Comparison of ENCODE assay signal across 8 cellular contexts in the genomic region with DNA sequence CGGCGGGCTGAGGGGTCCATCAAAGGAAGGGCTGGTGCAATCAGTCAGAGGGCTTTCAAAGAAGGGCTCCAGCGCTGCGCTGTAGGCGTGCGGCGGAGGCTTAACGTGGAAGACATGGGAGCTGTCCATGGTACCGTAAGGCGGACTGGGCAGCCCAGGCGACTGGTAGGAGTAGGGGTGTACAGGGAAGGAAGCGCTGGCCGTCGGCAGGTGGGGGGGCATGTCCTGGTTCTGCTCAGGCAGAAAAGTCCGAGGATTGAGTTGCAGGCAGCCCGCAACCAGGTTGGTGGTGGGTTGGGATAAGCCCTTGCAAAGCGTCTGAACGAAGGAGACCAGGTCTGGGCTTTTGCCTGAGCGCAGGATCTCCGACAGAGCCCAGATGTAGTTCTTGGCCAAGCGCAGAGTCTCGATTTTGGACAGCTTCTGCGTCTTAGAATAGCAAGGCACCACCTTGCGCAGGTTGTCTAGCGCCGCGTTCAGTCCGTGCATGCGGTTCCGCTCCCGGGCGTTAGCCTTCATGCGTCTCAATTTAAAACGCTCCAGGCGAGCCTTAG. TPM values are rescaled to one million over a fixed set of nuclear protein-coding genes. Genes with fewer than 3 reads are reported as not detected.
DNase-seq lines count a peak whose midpoint lies in the region; ATAC-seq lines count a peak whose summit lies in the region.

No MANE protein-coding gene starts in this region.

- no peak overlapping the region for H2AK5ac ChIP-seq in mesenchymal stem cell (ENCODE audit: low read length, severe bottlenecking)

- H2BK15ac ChIP-seq in mesenchymal stem cell (ENCODE audit: low read depth, poor library complexity, severe bottlenecking) = no peak overlapping the region

- 22% methylated on average over 35 of the region's 35 CpGs for whole genome bisulfite sequencing in mesenchymal stem cell

- H3K4me1 ChIP-seq in mesenchymal stem cell (ENCODE audit: control insufficient read depth, insufficient read depth, low read depth, low read length) = peaks cover 19% of the 10 kb centered on the region

- no peak overlapping the region for H3K4ac ChIP-seq in mesenchymal stem cell (ENCODE audit: low read depth in 1 of 2, low read length in 2 of 2)

- H4K8ac ChIP-seq in mesenchymal stem cell (ENCODE audit: low read length) = no peak overlapping the region

- no peaks in the 10 kb centered on the region for H3K79me1 ChIP-seq in mesenchymal stem cell (replicated peaks; ENCODE audit: low read length, poor library complexity, severe bottlenecking)

- ATAC-seq in HG02759 (IDR thresholded peaks at IDR 0.05; ENCODE audit: unreplicated experiment) (peak; percentile 54), HG03196 (IDR thresholded peaks at IDR 0.05; ENCODE audit: unreplicated experiment) (no peak)

- no peak overlapping the region for H3K18ac ChIP-seq in mesenchymal stem cell (ENCODE audit: low read depth in 1 of 2, low read length in 2 of 2)

- no peaks in the 10 kb centered on the region for H3K36me3 ChIP-seq in mesenchymal stem cell (ENCODE audit: control insufficient read depth in 1 of 2, insufficient read depth in 2 of 2, low read depth in 1 of 2, low read length in 2 of 2)

- no peak overlapping the region for H3K9ac ChIP-seq in mesenchymal stem cell (ENCODE audit: low read length)

- H3K27me3 ChIP-seq in mesenchymal stem cell (ENCODE audit: control insufficient read depth in 1 of 2, insufficient read depth in 1 of 2, low read length in 2 of 2) = peaks cover 70 to 85% of the 10 kb centered on the region in 2 experiments

- H3K14ac ChIP-seq in mesenchymal stem cell (ENCODE audit: low read length in 2 of 2) = no peak overlapping the region

- DNase-seq in Ammon's horn (ENCODE audit: low spot score) (peak; percentile 50), mesenchymal stem cell (peak; percentile 74), OCI-M1 (lab: John Stamatoyannopoulos, UW) (no peak)
- peak; percentile 46 for DNase-seq in activated CD4-positive, CD25-positive, alpha-beta regulatory T cell treated with anti-CD3 and anti-CD28 coated beads, Interleukin-2, amount 50 U/mL, for 72 hours
- peak; percentile 20 for DNase-seq in stimulated activated naive CD4-positive, alpha-beta T cell treated with Interleukin-2 at 50 U/mL for 16 hours (lab: John Stamatoyannopoulos, UW)

- no peak overlapping the region for H2BK5ac ChIP-seq in mesenchymal stem cell (ENCODE audit: low read depth, low read length, poor library complexity, severe bottlenecking)

- peaks cover 13% of the 10 kb centered on the region for H3K9me3 ChIP-seq in mesenchymal stem cell (ENCODE audit: control insufficient read depth, low read length)

- no peak overlapping the region for H2BK12ac ChIP-seq in mesenchymal stem cell (ENCODE audit: low read length in 2 of 2)

- no peak overlapping the region for H2BK120ac ChIP-seq in mesenchymal stem cell (ENCODE audit: low read depth, low read length)

- H3K23ac ChIP-seq in mesenchymal stem cell (ENCODE audit: low read length in 2 of 2) = no peak overlapping the region

- H4K91ac ChIP-seq in mesenchymal stem cell (ENCODE audit: low read length) = no peak overlapping the region

- no peak overlapping the region for H3K4me2 ChIP-seq in mesenchymal stem cell (ENCODE audit: low read length, poor library complexity, severe bottlenecking)

- H2AFZ ChIP-seq in mesenchymal stem cell (ENCODE audit: low read depth, low read length) = no peak overlapping the region

- H3K27ac ChIP-seq in cingulate gyrus (ENCODE audit: low read depth, low read length) (peak overlapping the region; percentile 19), mesenchymal stem cell (ENCODE audit: low read length, poor library complexity, severe bottlenecking) (no peak overlapping the region)

- no peak overlapping the region for H3K4me3 ChIP-seq in mesenchymal stem cell (ENCODE audit: insufficient read depth in 1 of 2, low read depth in 1 of 2, low read length in 2 of 2)

RNA-seq across cellular contexts. Expression of a gene that starts 2.2 kb away (rescaled TPM):
- not detected for polyA plus RNA-seq in mesenchymal stem cell (2013, experiment 1 of 2)
- polyA plus RNA-seq in mesenchymal stem cell (2013, experiment 2 of 2) = not detected

RNA-seq across cellular contexts. Expression of a gene that starts 21.2 kb away (rescaled TPM):
- polyA plus RNA-seq in mesenchymal stem cell (2013, experiment 1 of 2) = not detected
- not detected for polyA plus RNA-seq in mesenchymal stem cell (2013, experiment 2 of 2)
